7 cellular contexts compared by ENCODE assay signal in the genomic region with DNA sequence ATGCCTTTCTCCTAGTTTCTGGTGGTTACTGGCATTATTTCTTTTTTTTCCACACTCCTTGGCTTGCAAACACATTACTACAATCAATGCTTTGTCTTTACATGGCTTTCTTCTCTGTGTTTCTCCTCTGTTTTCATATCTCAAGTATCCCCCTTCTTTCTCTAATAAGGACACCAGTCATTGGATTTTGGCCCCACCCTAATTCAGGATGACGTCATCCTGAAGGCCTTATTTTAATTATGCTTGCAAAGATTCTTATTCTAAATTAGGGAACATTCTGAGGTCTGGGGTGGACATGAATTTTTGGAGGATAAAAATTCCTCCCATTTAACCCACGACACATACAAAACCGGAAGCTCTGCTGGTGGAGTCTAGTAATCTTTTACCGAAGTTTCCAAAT.
"Had no signal": no experiment of that assay in that cellular context is flagged by ENCODE, and none has a peak within 500 bp of the region (broad histone marks: within the 10 kb centered on the region; RNA-seq: fewer than 3 reads in every experiment).

No MANE protein-coding gene starts in this region.

- FAIRE-seq: H1, H54, HTR-8/SVneo had no signal

- H3K4me3 ChIP-seq: GM23338 had no signal

- DNase-seq: H9, HCEC 1CT, KG1 had no signal

- H2AFZ ChIP-seq: GM23338 had no signal

- H3K4me2 ChIP-seq: GM23338 had no signal

- ATAC-seq: GM23338 had no signal
